Comparison of ENCODE assay signal across 17 cellular contexts in the genomic region with DNA sequence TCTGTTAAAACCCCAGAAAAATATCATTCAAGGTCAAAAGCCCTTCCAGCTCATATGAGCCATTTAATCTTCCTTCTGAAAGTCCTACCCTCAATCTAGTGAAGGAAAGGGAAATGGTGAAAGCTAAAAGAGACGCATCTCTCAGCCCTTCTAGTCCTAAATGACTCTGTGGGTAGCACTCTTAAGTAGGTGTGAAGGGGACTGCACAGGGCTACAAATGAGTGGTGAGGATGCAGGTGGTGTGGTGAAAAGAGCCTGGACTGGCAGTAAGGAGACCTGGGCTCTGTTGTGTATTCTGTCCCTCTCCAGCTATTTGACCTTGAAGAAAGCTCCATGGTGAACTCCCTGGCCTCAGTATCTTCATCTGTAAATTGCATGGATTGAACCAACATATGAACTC.
DNase-seq lines count a peak whose midpoint lies in the region; ATAC-seq lines count a peak whose summit lies in the region.
"Had no signal": no experiment of that assay in that cellular context is flagged by ENCODE, and none has a peak within 500 bp of the region (broad histone marks: within the 10 kb centered on the region; RNA-seq: fewer than 3 reads in every experiment).

No MANE protein-coding gene starts in this region.

- H3K4me1 Mint-ChIP-seq in activated CD4-positive, alpha-beta memory T cell treated with anti-CD3 and anti-CD28 coated beads for 36 hours (ENCODE audit: low read depth) = peaks cover 15% of the 10 kb centered on the region
- peaks cover 6% of the 10 kb centered on the region for H3K4me1 Mint-ChIP-seq in activated CD4-positive, alpha-beta memory T cell treated with anti-CD3 and anti-CD28 coated beads, Interleukin-2, amount 10 ng/mL, durations not matched to agents 7 days and 5 days
- H3K4me1 Mint-ChIP-seq in stimulated activated naive CD8-positive, alpha-beta T cell treated with anti-CD3 and anti-CD28 coated beads, Interleukin-15, amount 100 ng/mL, for 72 hours = peaks cover 18% of the 10 kb centered on the region
- peaks cover 17% of the 10 kb centered on the region in 2 donors for H3K4me1 Mint-ChIP-seq in immature natural killer cell
- H3K4me1 Mint-ChIP-seq: IgD-negative memory B cell had no signal

- no peaks in the 10 kb centered on the region for H3K27me3 Mint-ChIP-seq in activated CD4-positive, alpha-beta memory T cell treated with anti-CD3 and anti-CD28 coated beads for 36 hours
- H3K27me3 Mint-ChIP-seq in activated CD4-positive, alpha-beta memory T cell treated with anti-CD3 and anti-CD28 coated beads, Interleukin-2, amount 10 ng/mL, durations not matched to agents 7 days and 5 days = no peaks in the 10 kb centered on the region
- H3K27me3 Mint-ChIP-seq in stimulated activated naive CD8-positive, alpha-beta T cell treated with anti-CD3 and anti-CD28 coated beads, Interleukin-15, amount 100 ng/mL, for 72 hours = no peaks in the 10 kb centered on the region
- H3K27me3 Mint-ChIP-seq in immature natural killer cell (ENCODE audit: low read depth in 3 of 3) = peaks cover 0 to 3% (median 2%) of the 10 kb centered on the region in 3 donors
- H3K27me3 Mint-ChIP-seq: CD4-positive, alpha-beta T cell had no signal

- CTCF ChIA-PET in activated CD4-positive, alpha-beta memory T cell treated with anti-CD3 and anti-CD28 coated beads for 36 hours (lab: Charles Lee) = interaction anchor here (0.7 kb wide), 1 partner anchor 21 kb away, joined by 3 read pairs; no protein-coding TSS in a partner anchor
- CTCF ChIA-PET in activated CD4-positive, alpha-beta memory T cell treated with anti-CD3 and anti-CD28 coated beads, Interleukin-2, amount 10 ng/mL, durations not matched to agents 7 days and 5 days (lab: Charles Lee) = no interaction called here

- H3K27ac Mint-ChIP-seq in activated CD4-positive, alpha-beta memory T cell treated with anti-CD3 and anti-CD28 coated beads for 36 hours = no peak overlapping the region
- no peak overlapping the region for H3K27ac Mint-ChIP-seq in activated CD4-positive, alpha-beta memory T cell treated with anti-CD3 and anti-CD28 coated beads, Interleukin-2, amount 10 ng/mL, durations not matched to agents 7 days and 5 days
- H3K27ac Mint-ChIP-seq in stimulated activated naive CD8-positive, alpha-beta T cell treated with anti-CD3 and anti-CD28 coated beads, Interleukin-15, amount 100 ng/mL, for 72 hours = no peak overlapping the region
- peak overlapping the region in 1 of 6 donors; percentile 12 for H3K27ac Mint-ChIP-seq in immature natural killer cell
- H3K27ac Mint-ChIP-seq: CD4-positive, alpha-beta T cell; IgD-negative memory B cell had no signal

- DNase-seq in activated CD4-positive, alpha-beta memory T cell treated with anti-CD3 and anti-CD28 coated beads for 36 hours = peak; percentile 19
- no peak for DNase-seq in activated CD4-positive, alpha-beta memory T cell treated with anti-CD3 and anti-CD28 coated beads, Interleukin-2, amount 10 ng/mL, durations not matched to agents 7 days and 5 days
- DNase-seq in stimulated activated naive CD8-positive, alpha-beta T cell treated with anti-CD3 and anti-CD28 coated beads, Interleukin-15, amount 100 ng/mL, for 72 hours = no peak
- no peak for DNase-seq in stimulated activated naive CD8-positive, alpha-beta T cell treated with anti-CD3 and anti-CD28 coated beads, Interleukin-15, Interleukin-2, amounts not matched to agents 100 U/mL and 50 U/mL, for 24 hours
- DNase-seq in immature natural killer cell (peak in 2 of 3 donors; percentile 17 to 21), NCI-H345 treated with DMSO at 0.1 percent for 48 hours (lab: John Stamatoyannopoulos, UW; ENCODE audit: unreplicated experiment) (no peak)
- DNase-seq: CD4-positive, alpha-beta T cell; COR-L47; DMS53; MM.1S; NCI-H2029 treated with DMSO at 0.1 percent for 48 hours; NCI-H526 treated with DMSO at 0.1 percent for 48 hours; SHP77 had no signal

- POLR2A ChIA-PET in activated CD4-positive, alpha-beta memory T cell treated with anti-CD3 and anti-CD28 coated beads for 36 hours (lab: Charles Lee) = no interaction called here
- POLR2A ChIA-PET in activated CD4-positive, alpha-beta memory T cell treated with anti-CD3 and anti-CD28 coated beads, Interleukin-2, amount 10 ng/mL, durations not matched to agents 7 days and 5 days (lab: Charles Lee) = no interaction called here

- ATAC-seq in stimulated activated naive CD8-positive, alpha-beta T cell treated with anti-CD3 and anti-CD28 coated beads, Interleukin-15, amount 100 ng/mL, for 72 hours = peak; percentile 75
- no peak for ATAC-seq in stimulated activated naive CD8-positive, alpha-beta T cell treated with anti-CD3 and anti-CD28 coated beads, Interleukin-15, Interleukin-2, amounts not matched to agents 100 U/mL and 50 U/mL, for 24 hours
- ATAC-seq in HG03139 (IDR thresholded peaks at IDR 0.05; ENCODE audit: unreplicated experiment) = no peak
- ATAC-seq: HCT116, Panc1 had no signal

- no peaks in the 10 kb centered on the region for H3K36me3 Mint-ChIP-seq in activated CD4-positive, alpha-beta memory T cell treated with anti-CD3 and anti-CD28 coated beads for 36 hours
- peaks cover 2% of the 10 kb centered on the region for H3K36me3 Mint-ChIP-seq in activated CD4-positive, alpha-beta memory T cell treated with anti-CD3 and anti-CD28 coated beads, Interleukin-2, amount 10 ng/mL, durations not matched to agents 7 days and 5 days (ENCODE audit: low read depth)
- H3K36me3 Mint-ChIP-seq in immature natural killer cell = no peaks in the 10 kb centered on the region
- H3K36me3 Mint-ChIP-seq: IgD-negative memory B cell had no signal

- intact Hi-C loops in activated CD4-positive, alpha-beta memory T cell treated with anti-CD3 and anti-CD28 coated beads for 36 hours (cut with micrococcal nuclease) = no loop called here

- H3K9me3 Mint-ChIP-seq in activated CD4-positive, alpha-beta memory T cell treated with anti-CD3 and anti-CD28 coated beads for 36 hours = no peaks in the 10 kb centered on the region
- H3K9me3 Mint-ChIP-seq in activated CD4-positive, alpha-beta memory T cell treated with anti-CD3 and anti-CD28 coated beads, Interleukin-2, amount 10 ng/mL, durations not matched to agents 7 days and 5 days = no peaks in the 10 kb centered on the region
- H3K9me3 Mint-ChIP-seq in stimulated activated naive CD8-positive, alpha-beta T cell treated with anti-CD3 and anti-CD28 coated beads, Interleukin-15, amount 100 ng/mL, for 72 hours = no peaks in the 10 kb centered on the region
- H3K9me3 Mint-ChIP-seq in immature natural killer cell = no peaks in the 10 kb centered on the region
- H3K9me3 Mint-ChIP-seq: CD4-positive, alpha-beta T cell; IgD-negative memory B cell had no signal

- no peak overlapping the region for H3K4me3 Mint-ChIP-seq in activated CD4-positive, alpha-beta memory T cell treated with anti-CD3 and anti-CD28 coated beads for 36 hours
- H3K4me3 Mint-ChIP-seq in activated CD4-positive, alpha-beta memory T cell treated with anti-CD3 and anti-CD28 coated beads, Interleukin-2, amount 10 ng/mL, durations not matched to agents 7 days and 5 days = no peak overlapping the region
- H3K4me3 Mint-ChIP-seq in stimulated activated naive CD8-positive, alpha-beta T cell treated with anti-CD3 and anti-CD28 coated beads, Interleukin-15, amount 100 ng/mL, for 72 hours = no peak overlapping the region
- peak overlapping the region in 4 of 5 donors; percentile 10 to 50 (median 26) for H3K4me3 Mint-ChIP-seq in immature natural killer cell
- H3K4me3 Mint-ChIP-seq: CD4-positive, alpha-beta T cell; IgD-negative memory B cell had no signal

Comparison
In these comparisons a context has a peak if more than half of its experiments do, and no peak if none do; other contexts are left out.
1. DNase-seq: peak in activated CD4-positive, alpha-beta memory T cell treated with anti-CD3 and anti-CD28 coated beads for 36 hours (single experiment) and immature natural killer cell (2 of 3); none in activated CD4-positive, alpha-beta memory T cell treated with anti-CD3 and anti-CD28 coated beads, Interleukin-2, amount 10 ng/mL, durations not matched to agents 7 days and 5 days (single experiment), stimulated activated naive CD8-positive, alpha-beta T cell treated with anti-CD3 and anti-CD28 coated beads, Interleukin-15, amount 100 ng/mL, for 72 hours (0 of 2), stimulated activated naive CD8-positive, alpha-beta T cell treated with anti-CD3 and anti-CD28 coated beads, Interleukin-15, Interleukin-2, amounts not matched to agents 100 U/mL and 50 U/mL, for 24 hours (single experiment) and NCI-H345 treated with DMSO at 0.1 percent for 48 hours (single experiment).
2. H3K4me3 Mint-ChIP-seq: peak in immature natural killer cell (4 of 5); none in activated CD4-positive, alpha-beta memory T cell treated with anti-CD3 and anti-CD28 coated beads for 36 hours (single experiment), activated CD4-positive, alpha-beta memory T cell treated with anti-CD3 and anti-CD28 coated beads, Interleukin-2, amount 10 ng/mL, durations not matched to agents 7 days and 5 days (single experiment) and stimulated activated naive CD8-positive, alpha-beta T cell treated with anti-CD3 and anti-CD28 coated beads, Interleukin-15, amount 100 ng/mL, for 72 hours (0 of 2).